30 cellular contexts compared by ENCODE assay signal in the genomic region with DNA sequence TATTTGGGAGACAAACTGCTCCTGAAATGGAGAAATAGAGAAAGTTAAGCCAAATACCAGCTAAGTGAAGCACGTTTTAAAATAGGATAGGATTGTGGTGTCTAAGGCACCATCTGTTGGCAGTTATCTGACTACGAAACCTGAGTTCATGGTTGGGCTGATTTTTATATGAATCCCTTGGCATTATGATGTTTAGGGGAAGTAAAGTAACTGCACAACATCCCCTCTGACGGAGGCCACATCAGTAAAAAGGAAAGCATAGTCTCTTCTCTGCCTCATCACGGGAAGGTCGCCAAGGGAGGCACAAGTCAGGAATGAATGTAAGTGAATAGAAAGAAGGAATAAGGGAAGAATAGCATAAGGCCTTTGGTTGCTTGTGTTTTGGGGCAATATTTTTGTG.
DNase-seq lines count a peak whose midpoint lies in the region; ATAC-seq and TF ChIP-seq lines count a peak whose summit lies in the region.
"Had no signal": no experiment of that assay in that cellular context is flagged by ENCODE, and none has a peak within 500 bp of the region (broad histone marks: within the 10 kb centered on the region; RNA-seq: fewer than 3 reads in every experiment).

No MANE protein-coding gene starts in this region.

- H3K4me1 ChIP-seq in A673 (ENCODE audit: insufficient read depth, low read length, poor library complexity, severe bottlenecking) = no peaks in the 10 kb centered on the region
- H3K4me1 ChIP-seq: HAP-1, left lung, tibial nerve had no signal

- POLR2A ChIA-PET in A673 (lab: Charles Lee; ENCODE audit: low non-redundant PET) (no interaction called here), GM10248 (lab: Yijun Ruan, JAX) (no interaction called here)

- ATAC-seq in sciatic nerve (peak; percentile 22), GM18873 (IDR thresholded peaks at IDR 0.05; ENCODE audit: low FRiP score, unreplicated experiment) (no peak)
- ATAC-seq: left lung, right cardiac atrium had no signal

- TF ChIP-seq CTCF in AG10803 (conservative IDR thresholded peaks at IDR 0.05; ENCODE audit: low read length) = no peak
- TF ChIP-seq CTCF in A673 (conservative IDR thresholded peaks at IDR 0.05; ENCODE audit: low read depth, low read length) = no peak
- TF ChIP-seq CTCF in GM10248 (IDR thresholded peaks at IDR 0.05; ENCODE audit: control extremely low read depth, extremely low read depth, low read depth, missing control alignments) = no peak

- H3K27me3 ChIP-seq in MG63 (no peaks in the 10 kb centered on the region), A673 (replicated peaks; ENCODE audit: insufficient read depth, low read depth, low read length, poor library complexity) (no peaks in the 10 kb centered on the region)
- H3K27me3 ChIP-seq: cardiac muscle cell, left lung, tibial nerve had no signal

- no TSS peak for BruUV-seq in A673 (replicated peaks; lab: Mats Ljungman, UMichigan)

- intact Hi-C loops in sciatic nerve (cut with DNase I) = no loop called here
- intact Hi-C loops in A673 (cut with micrococcal nuclease; ENCODE audit: unreplicated experiment) = no loop called here

- DNase-seq in AG10803 (ENCODE audit: low read depth) = peak; percentile 68
- DNase-seq in MG63 = peak; percentile 87
- DNase-seq in fibroblast of gingiva (ENCODE audit: low read depth) = peak; percentile 94
- DNase-seq in sciatic nerve (ENCODE audit: low spot score) = no peak
- no peak for DNase-seq in A673 (ENCODE audit: low spot score)
- no peak for DNase-seq in iPS-NIHi11 (ENCODE audit: low spot score)
- no peak for DNase-seq in GM10248 (ENCODE audit: extremely low spot score)
- DNase-seq: activated B cell treated with CpG ODN at 0.5 μM for 24 hours; activated CD4-positive, alpha-beta T cell treated with anti-CD3 and anti-CD28 coated beads, Interleukin-2, amount 10 ng/mL, durations not matched to agents 7 days and 5 days; activated effector memory CD4-positive, alpha-beta T cell treated with anti-CD3 and anti-CD28 coated beads, Interleukin-2, amount 50 U/mL, for 16 hours; activated naive CD8-positive, alpha-beta T cell treated with anti-CD3 and anti-CD28 coated beads for 36 hours; activated T-cell treated with anti-CD3 and anti-CD28 coated beads, Interleukin-2, amount 50 U/mL, for 1 hour; aorta; CD4-positive, CD25-positive, alpha-beta regulatory T cell; DND-41; effector CD4-positive, alpha-beta T cell; islet precursor cell; left lung; NCI-H1436; NCI-H2081; NCI-H2227 treated with DMSO at 0.1 percent for 48 hours; NCI-H526 treated with DMSO at 0.1 percent for 48 hours; right cardiac atrium; T-helper 1 cell had no signal

- no peak overlapping the region for H3K27ac ChIP-seq in A673 (ENCODE audit: low read depth, low read length, poor library complexity, severe bottlenecking)
- H3K27ac ChIP-seq: cardiac muscle cell, KMS-11, left lung, parathyroid adenoma had no signal

- H3K9me3 ChIP-seq in MG63 = no peaks in the 10 kb centered on the region
- no peaks in the 10 kb centered on the region for H3K9me3 ChIP-seq in A673 (ENCODE audit: low read depth, low read length, poor library complexity, severe bottlenecking)
- H3K9me3 ChIP-seq: HAP-1, left lung, tibial nerve had no signal

- CTCF ChIA-PET in A673 (lab: Charles Lee) = no interaction called here
- CTCF ChIA-PET in GM10248 (lab: Yijun Ruan, JAX) = no interaction called here

- H3K36me3 ChIP-seq in MG63 = no peaks in the 10 kb centered on the region
- no peaks in the 10 kb centered on the region for H3K36me3 ChIP-seq in A673 (ENCODE audit: insufficient read depth, low read length, poor library complexity, severe bottlenecking)
- H3K36me3 ChIP-seq: cardiac muscle cell, HAP-1, left lung, tibial nerve had no signal

- no peak overlapping the region for H3K4me3 ChIP-seq in AG10803 (ENCODE audit: low read length)
- no peak overlapping the region for H3K4me3 ChIP-seq in MG63
- H3K4me3 ChIP-seq in A673 (ENCODE audit: low read depth, low read length, poor library complexity, severe bottlenecking) = no peak overlapping the region
- H3K4me3 ChIP-seq: cardiac muscle cell, HAP-1, left lung, tibial nerve had no signal

Comparison
In these comparisons a context has a peak if more than half of its experiments do, and no peak if none do; other contexts are left out.
1. DNase-seq: peak in AG10803 (single experiment), MG63 (single experiment) and fibroblast of gingiva (single experiment); none in sciatic nerve (single experiment), A673 (single experiment), iPS-NIHi11 (single experiment) and GM10248 (single experiment).